Comparison of ENCODE assay signal across 18 cellular contexts in genomic region chr17:14311186-14311705, GRCh38. TPM values are rescaled to one million over a fixed set of nuclear protein-coding genes. Genes with fewer than 3 reads are reported as not detected.
DNase-seq lines count a peak whose midpoint lies in the region; ATAC-seq, FAIRE-seq and TF ChIP-seq lines count a peak whose summit lies in the region.
"Had no signal": no experiment of that assay in that cellular context is flagged by ENCODE, and none has a peak within 500 bp of the region (broad histone marks: within the 10 kb centered on the region; RNA-seq: fewer than 3 reads in every experiment).

No MANE protein-coding gene starts in this region.

- H3K4me2 ChIP-seq in HepG2 (ENCODE audit: low read depth, low read length) (no peak overlapping the region), osteoblast (ENCODE audit: insufficient read depth, low read length) (no peak overlapping the region)

- WGBS in HepG2 (ENCODE audit: low lambda C conversion rate) = 90% methylated on average over 10 of the region's 10 CpGs
- WGBS in right lobe of liver (ENCODE audit: insufficient coverage, low coverage, low lambda C conversion rate, missing lambda C conversion rate) = 69% methylated on average over 7 of the region's 10 CpGs
- 83 to 88% methylated on average over 10 of the region's 10 CpGs for WGBS in body of pancreas, 2 donors

- CTCF ChIA-PET in HepG2 (lab: Yijun Ruan, JAX; ENCODE audit: low intra/inter-chr PET ratio, low total read pairs) = no interaction called here

- BruUV-seq in HepG2 (replicated peaks; lab: Mats Ljungman, UMichigan) = no TSS peak

- H3K9me3 Mint-ChIP-seq in endothelial cell (ENCODE audit: unreplicated experiment) (no peaks in the 10 kb centered on the region), osteocyte (ENCODE audit: unreplicated experiment) (no peaks in the 10 kb centered on the region), chondrocyte (ENCODE audit: low read depth) (no peaks in the 10 kb centered on the region)

- H4K20me1 ChIP-seq in HepG2 (ENCODE audit: insufficient read depth, low read length) (peaks cover 25% of the 10 kb centered on the region), osteoblast (ENCODE audit: insufficient read depth, low read length) (peaks cover 15% of the 10 kb centered on the region)

- H3K36me3 Mint-ChIP-seq in endothelial cell (ENCODE audit: low read depth, unreplicated experiment) (peaks cover 7% of the 10 kb centered on the region), osteocyte (ENCODE audit: unreplicated experiment) (peaks cover 37% of the 10 kb centered on the region), chondrocyte (ENCODE audit: low read depth) (peaks cover 7% of the 10 kb centered on the region)

- TF ChIP-seq CTCF in HepG2 (CRISPR knock-in tag; IDR thresholded peaks at IDR 0.05) = no peak
- no peak for TF ChIP-seq CTCF in right lobe of liver (IDR thresholded peaks at IDR 0.05)
- no peak for TF ChIP-seq CTCF in endothelial cell (IDR thresholded peaks at IDR 0.05; ENCODE audit: unreplicated experiment)
- no peak for TF ChIP-seq CTCF in osteocyte (IDR thresholded peaks at IDR 0.05)
- TF ChIP-seq CTCF in chondrocyte (IDR thresholded peaks at IDR 0.05) = no peak
- no peak for TF ChIP-seq CTCF in body of pancreas (IDR thresholded peaks at IDR 0.05)
- no peak for TF ChIP-seq CTCF in osteoblast (IDR thresholded peaks at IDR 0.05; ENCODE audit: extremely low read depth, low read depth, low read length)

- in situ Hi-C loops in HepG2 (cut with HindIII; ENCODE audit: extremely low pct_ligation_motif_present, low pct_unique_long_range_greater_than_20kb) = no loop called here

- H3K4me1 Mint-ChIP-seq in endothelial cell (ENCODE audit: unreplicated experiment) (peaks cover 33% of the 10 kb centered on the region), osteocyte (ENCODE audit: unreplicated experiment) (peaks cover 57% of the 10 kb centered on the region), chondrocyte (ENCODE audit: low read depth) (peaks cover 39% of the 10 kb centered on the region)

- peaks cover 7% of the 10 kb centered on the region for H3K27me3 Mint-ChIP-seq in endothelial cell (ENCODE audit: unreplicated experiment)
- H3K27me3 Mint-ChIP-seq in osteocyte (ENCODE audit: unreplicated experiment) = no peaks in the 10 kb centered on the region
- no peaks in the 10 kb centered on the region for H3K27me3 Mint-ChIP-seq in chondrocyte (ENCODE audit: low read depth)

- H3K4me3 ChIP-seq in HepG2 (replicated peaks in 1 of 3; ENCODE audit: insufficient read depth in 1 of 3, low read depth in 2 of 3, low read length in 3 of 3) (no peak overlapping the region), right lobe of liver (no peak overlapping the region), body of pancreas (no peak overlapping the region), osteoblast (ENCODE audit: insufficient read depth, low read length) (no peak overlapping the region)

- TF ChIP-seq POLR2A in HepG2 (IDR thresholded peaks at IDR 0.05; ENCODE audit: insufficient read depth in 1 of 2, low read depth in 2 of 2, low read length in 2 of 2) = 0 out of 4 replicates have a peak, but pooled peaks of 1 of the 2 experiments have one; percentile 6
- no peak for TF ChIP-seq POLR2A in right lobe of liver (IDR thresholded peaks at IDR 0.05)
- no peak for TF ChIP-seq POLR2A in body of pancreas (IDR thresholded peaks at IDR 0.05)

- TF ChIP-seq RAD21 in HepG2 (CRISPR knock-in tag; IDR thresholded peaks at IDR 0.05) = no peak

- POLR2A ChIA-PET in HepG2 (lab: Yijun Ruan, JAX) = interaction anchor here (1.1 kb wide), 1 partner anchor 10 kb away, joined by 3 read pairs; the partner anchor contains the start of gene HS3ST3B1

- H3K36me3 ChIP-seq in HepG2 (replicated peaks in 1 of 2; ENCODE audit: control insufficient read depth in 1 of 2, insufficient read depth in 2 of 2, low read length in 2 of 2) = peaks cover 11 to 38% of the 10 kb centered on the region in 2 experiments; a peak in 4 of 5 replicates
- H3K36me3 ChIP-seq in right lobe of liver = no peaks in the 10 kb centered on the region
- H3K36me3 ChIP-seq in body of pancreas (replicated peaks in 1 of 2; ENCODE audit: insufficient read depth in 1 of 2, low read depth in 2 of 2) = no peaks in the 10 kb centered on the region
- H3K36me3 ChIP-seq in osteoblast (ENCODE audit: insufficient read depth, low read length) = peaks cover 11% of the 10 kb centered on the region

- peak overlapping the region; percentile 30 for H3K27ac Mint-ChIP-seq in endothelial cell (ENCODE audit: unreplicated experiment)
- no peak overlapping the region for H3K27ac Mint-ChIP-seq in osteocyte (ENCODE audit: unreplicated experiment)
- no peak overlapping the region for H3K27ac Mint-ChIP-seq in chondrocyte (ENCODE audit: unreplicated experiment)

- intact Hi-C loops in HepG2 (cut with micrococcal nuclease; ENCODE audit: unreplicated experiment) (no loop called here), right lobe of liver (cut with DNase I) (no loop called here), body of pancreas (cut with DNase I) (no loop called here)

- no peak overlapping the region for H3K4me3 Mint-ChIP-seq in endothelial cell (ENCODE audit: unreplicated experiment)
- no peak overlapping the region for H3K4me3 Mint-ChIP-seq in osteocyte (ENCODE audit: unreplicated experiment)
- H3K4me3 Mint-ChIP-seq in chondrocyte (ENCODE audit: unreplicated experiment) = no peak overlapping the region

- no peak for TF ChIP-seq EP300 in HepG2 (IDR thresholded peaks at IDR 0.05; ENCODE audit: low read depth in 2 of 2, low read length in 2 of 2)
- no peak for TF ChIP-seq EP300 in HepG2 (CRISPR knock-in tag; IDR thresholded peaks at IDR 0.05; ENCODE audit: borderline replicate concordance)

- no peak overlapping the region for H3K9ac ChIP-seq in HepG2 (ENCODE audit: insufficient read depth, low read depth, low read length)

- H2AFZ ChIP-seq in HepG2 (ENCODE audit: low read length) = no peak overlapping the region
- no peak overlapping the region for H2AFZ ChIP-seq in osteoblast (ENCODE audit: low read length)

- H3K27me3 ChIP-seq in HepG2 (ENCODE audit: control insufficient read depth in 1 of 2, insufficient read depth in 2 of 2, low read length in 2 of 2) (no peaks in the 10 kb centered on the region), right lobe of liver (no peaks in the 10 kb centered on the region), body of pancreas (no peaks in the 10 kb centered on the region), osteoblast (ENCODE audit: insufficient read depth, low read length) (no peaks in the 10 kb centered on the region)

- H3K4me1 ChIP-seq in HepG2 (ENCODE audit: insufficient read depth, low read length) (peaks cover 58% of the 10 kb centered on the region), right lobe of liver (peaks cover 0 to 44% (median 14%) of the 10 kb centered on the region in 4 donors), body of pancreas (peaks cover 18% of the 10 kb centered on the region), osteoblast (ENCODE audit: insufficient read depth, low read length) (peaks cover 34% of the 10 kb centered on the region)

- H3K79me2 ChIP-seq in HepG2 (ENCODE audit: insufficient read depth, low read length) = peaks cover 91% of the 10 kb centered on the region
- H3K79me2 ChIP-seq in osteoblast (ENCODE audit: insufficient read depth, low read length) = peaks cover 66% of the 10 kb centered on the region

- DNase-seq in HepG2 (ENCODE audit: low spot score) = no peak
- DNase-seq in right lobe of liver = no peak
- no peak for DNase-seq in endothelial cell (ENCODE audit: low spot score)
- DNase-seq in osteocyte (ENCODE audit: extremely low spot score, unreplicated experiment) = peak; percentile 34
- DNase-seq in chondrocyte (ENCODE audit: low spot score) = no peak
- DNase-seq in body of pancreas = no peak
- no peak for DNase-seq in osteoblast (ENCODE audit: insufficient read length, low spot score, missing footprints)
- DNase-seq: DMS79, KG1, MV-4-11, NCI-H1694 treated with DMSO at 0.1 percent for 48 hours, NCI-H226, NCI-H524 treated with DMSO at 0.1 percent for 48 hours, PC-3, RPMI8226, SHP77 treated with DMSO at 0.1 percent for 48 hours had no signal

- no peak for FAIRE-seq in HepG2 (lab: Jason Lieb, UNC)
- FAIRE-seq: A204.1, H54 had no signal

- no peaks in the 10 kb centered on the region for H3K9me3 ChIP-seq in HepG2 (ENCODE audit: low read length)
- H3K9me3 ChIP-seq in right lobe of liver = no peaks in the 10 kb centered on the region
- H3K9me3 ChIP-seq in body of pancreas = no peaks in the 10 kb centered on the region
- no peaks in the 10 kb centered on the region for H3K9me3 ChIP-seq in osteoblast (ENCODE audit: low read depth, low read length)

- no peak for ATAC-seq in HepG2
- no peak for ATAC-seq in right lobe of liver
- no peak for ATAC-seq in body of pancreas
- ATAC-seq: PC-3 had no signal

- H3K27ac ChIP-seq in HepG2 (ENCODE audit: extremely low read length, insufficient read depth, low read length) (no peak overlapping the region), right lobe of liver (no peak overlapping the region), body of pancreas (no peak overlapping the region), osteoblast (ENCODE audit: low read depth, low read length) (no peak overlapping the region)

RNA-seq across cellular contexts. Expression of gene HS3ST3B1, which starts 10.4 kb away (rescaled TPM):
- total RNA-seq in HepG2 (2016; rRNA removed; fragmentation: Illumina TruSeq; extraction: Trizol) = 35.3 and 39.5 TPM in 2 replicates
- total RNA-seq in HepG2 (2016; cell fraction: cytosol; rRNA removed; fragmentation: Illumina TruSeq; extraction: Trizol; ENCODE audit: low read depth) = 5.0 and 5.5 TPM in 2 replicates
- 33.5 and 37.1 TPM in 2 replicates for total RNA-seq in HepG2 (2016; cell fraction: insoluble cytoplasmic fraction; rRNA removed; fragmentation: Illumina TruSeq; extraction: Trizol)
- 21.9 and 24.5 TPM in 2 replicates for total RNA-seq in HepG2 (2016; cell fraction: membrane; rRNA removed; fragmentation: Illumina TruSeq; extraction: Trizol)
- total RNA-seq in HepG2 (2016; cell fraction: nucleus; rRNA removed; fragmentation: Illumina TruSeq; extraction: Trizol) = 34.7 and 37.1 TPM in 2 replicates
- 14.6 and 15.7 TPM in 2 replicates for polyA plus RNA-seq in HepG2 (2011; rRNA removed)
- polyA plus RNA-seq in HepG2 (2011; cell fraction: cytosol; rRNA removed) = 10.2 and 10.4 TPM in 2 replicates
- polyA plus RNA-seq in HepG2 (2011; cell fraction: nucleus; rRNA removed) = 16.6 and 20.5 TPM in 2 replicates
- polyA plus RNA-seq in HepG2 (2012) = 15.3 and 18.6 TPM in 2 replicates
- polyA plus RNA-seq in HepG2 (2016; cell fraction: cytosol; fragmentation: Illumina TruSeq; extraction: Trizol; ENCODE audit: low read depth) = 1.9 and 2.3 TPM in 2 replicates
- 19.7 and 21.9 TPM in 2 replicates for polyA plus RNA-seq in HepG2 (2016; cell fraction: insoluble cytoplasmic fraction; fragmentation: Illumina TruSeq; extraction: Trizol; ENCODE audit: low read depth)
- polyA plus RNA-seq in HepG2 (2016; cell fraction: membrane; fragmentation: Illumina TruSeq; extraction: Trizol; ENCODE audit: low read depth) = 7.2 and 7.3 TPM in 2 replicates
- polyA plus RNA-seq in HepG2 (2016; cell fraction: nucleus; fragmentation: Illumina TruSeq; extraction: Trizol; ENCODE audit: insufficient read depth, low read depth) = 39.2 and 41.9 TPM in 2 replicates
- polyA minus RNA-seq in HepG2 (2011; rRNA and poly(A)+ RNA removed; ENCODE audit: low replicate concordance) = 67.6 TPM in 1 of 2 replicates, not detected in the other
- polyA minus RNA-seq in HepG2 (2011; cell fraction: cytosol; rRNA and poly(A)+ RNA removed) = 34.2 and 35.7 TPM in 2 replicates
- polyA minus RNA-seq in HepG2 (2011; cell fraction: nucleus; rRNA and poly(A)+ RNA removed) = 25.6 and 26.4 TPM in 2 replicates
- total RNA-seq in right lobe of liver = 10 to 100 TPM; 22.5 to 36.6 (median 28.2) TPM
- total RNA-seq in endothelial cell (ENCODE audit: unreplicated experiment) = 8.5 TPM
- 76.9 and 77.0 TPM in 2 replicates for total RNA-seq in osteocyte
- total RNA-seq in chondrocyte = 25.6 to 45.6 TPM (median 27.1 TPM) in 3 replicates
- 1 to 10 TPM in 1 of 2 donors, under 1 TPM in 1; 0.99 to 1.6 TPM for total RNA-seq in body of pancreas
- total RNA-seq in osteoblast = 9.4 and 13.4 TPM in 2 replicates
